ENCODE assay signal across 15 cellular contexts in genomic region chr12:19410211-19410610, GRCh38. TPM values are rescaled to one million over a fixed set of nuclear protein-coding genes. Genes with fewer than 3 reads are reported as not detected.
DNase-seq lines count a peak whose midpoint lies in the region; ATAC-seq and TF ChIP-seq lines count a peak whose summit lies in the region.
"Had no signal": no experiment of that assay in that cellular context is flagged by ENCODE, and none has a peak within 500 bp of the region (broad histone marks: within the 10 kb centered on the region; RNA-seq: fewer than 3 reads in every experiment).

No MANE protein-coding gene starts in this region.

- H3K9me1 ChIP-seq in IMR-90 (ENCODE audit: insufficient read depth, low read length), result 0 out of 2 replicates have a peak, but pooled peaks cover 3% of the 10 kb centered on the region

- H3K27ac ChIP-seq in ACC112 (ENCODE audit: low read depth, low read length) (no peak overlapping the region), IMR-90 (ENCODE audit: insufficient read depth, low read length) (no peak overlapping the region), mesendoderm (ENCODE audit: low read depth, low read length) (peak overlapping the region; percentile 15)
- H3K27ac ChIP-seq: epithelial cell of prostate, HL-60, pancreas had no signal

- no peak overlapping the region for H3K23ac ChIP-seq in IMR-90 (ENCODE audit: low read depth, low read length)
- no peak overlapping the region for H3K23ac ChIP-seq in mesendoderm (ENCODE audit: low read length)

- in situ Hi-C loops in IMR-90 (cut with MboI; ENCODE audit: low sequenced_read_pairs), result no loop called here

- H2AK5ac ChIP-seq in IMR-90 (ENCODE audit: low read depth, low read length) (no peak overlapping the region), mesendoderm (ENCODE audit: low read length) (no peak overlapping the region)

- no peak overlapping the region for H4K91ac ChIP-seq in IMR-90 (ENCODE audit: insufficient read depth, low read depth, low read length)

- CTCF ChIA-PET in IMR-90 (lab: Yijun Ruan, JAX), result no interaction called here

- BruUV-seq in IMR-90 (replicated peaks; lab: Mats Ljungman, UMichigan), result no TSS peak

- H2AK9ac ChIP-seq in IMR-90 (replicated peaks; ENCODE audit: low read depth, low read length, poor library complexity), result no peak overlapping the region

- no peak overlapping the region for H2BK5ac ChIP-seq in IMR-90 (ENCODE audit: low read depth, low read length, poor library complexity, severe bottlenecking)
- no peak overlapping the region for H2BK5ac ChIP-seq in mesendoderm (ENCODE audit: low read length)

- no peaks in the 10 kb centered on the region for H3K36me3 ChIP-seq in ACC112 (ENCODE audit: insufficient read depth, low read length)
- H3K36me3 ChIP-seq in IMR-90 (ENCODE audit: control insufficient read depth, insufficient read depth, low read length), result no peaks in the 10 kb centered on the region
- no peaks in the 10 kb centered on the region for H3K36me3 ChIP-seq in endocrine pancreas (ENCODE audit: control insufficient read depth, insufficient read depth, low read length)
- no peaks in the 10 kb centered on the region for H3K36me3 ChIP-seq in mesendoderm (ENCODE audit: control insufficient read depth, insufficient read depth, low read length)
- H3K36me3 ChIP-seq: pancreas had no signal

- H4K8ac ChIP-seq in IMR-90 (ENCODE audit: low read depth in 2 of 2, low read length in 2 of 2) (no peak overlapping the region), mesendoderm (ENCODE audit: low read depth, low read length) (no peak overlapping the region)

- DNase-seq in IMR-90, result no peak
- DNase-seq in mesendoderm, result peak; percentile 83
- no peak for DNase-seq in posterior vena cava (ENCODE audit: low spot score)
- DNase-seq in globus pallidus (ENCODE audit: low spot score), result no peak
- DNase-seq in activated effector memory CD4-positive, alpha-beta T cell treated with Interleukin-2 at 50 U/mL for 16 hours, result no peak
- DNase-seq in activated CD4-positive, alpha-beta T cell treated with anti-CD3 and anti-CD28 coated beads for 1 hour, result no peak
- DNase-seq: activated CD8-positive, alpha-beta memory T cell treated with anti-CD3 and anti-CD28 coated beads for 24 hours; DMS79; midbrain; pancreas; stimulated activated CD4-positive, alpha-beta T cell treated with anti-CD3 and anti-CD28 coated beads, Interleukin-2, amount 100 ng/mL, for 24 hours had no signal

- H4K5ac ChIP-seq in IMR-90 (ENCODE audit: low read depth, low read length) (no peak overlapping the region), mesendoderm (ENCODE audit: low read length) (no peak overlapping the region)

- H3K9ac ChIP-seq in IMR-90 (ENCODE audit: low read depth, low read length) (no peak overlapping the region), endocrine pancreas (ENCODE audit: control insufficient read depth, insufficient read depth, low read length) (no peak overlapping the region), mesendoderm (ENCODE audit: low read length) (no peak overlapping the region)

- H3K4ac ChIP-seq in IMR-90 (ENCODE audit: low read depth, low read length) (no peak overlapping the region), mesendoderm (ENCODE audit: low read depth, low read length) (no peak overlapping the region)

- WGBS in IMR-90 (ENCODE audit: extremely low coverage in 2 of 2, insufficient read length in 1 of 2), 2 experiments, result no CpG with 5 or more reads among the region's 6 CpGs
- no CpG with 5 or more reads among the region's 6 CpGs for WGBS in mesendoderm (ENCODE audit: extremely low coverage, insufficient coverage, low lambda C conversion rate)

- no peaks in the 10 kb centered on the region for H3K79me2 ChIP-seq in ACC112 (ENCODE audit: control insufficient read depth, insufficient read depth, low read length, unreplicated experiment)
- no peaks in the 10 kb centered on the region for H3K79me2 ChIP-seq in mesendoderm (ENCODE audit: control insufficient read depth, insufficient read depth, low read length)

- no peak overlapping the region for H3K14ac ChIP-seq in IMR-90 (replicated peaks; ENCODE audit: low read depth, low read length)

- H3K4me2 ChIP-seq in IMR-90 (ENCODE audit: low read depth, low read length) (no peak overlapping the region), mesendoderm (ENCODE audit: low read length) (no peak overlapping the region)

- H2BK120ac ChIP-seq in IMR-90 (ENCODE audit: low read depth, low read length), result no peak overlapping the region
- H2BK120ac ChIP-seq in mesendoderm (ENCODE audit: low read depth, low read length), result peak overlapping the region; percentile 6

- H3K79me1 ChIP-seq in IMR-90 (ENCODE audit: low read depth in 1 of 2, low read length in 2 of 2) (no peaks in the 10 kb centered on the region), mesendoderm (ENCODE audit: low read length) (no peaks in the 10 kb centered on the region)

- no peak for TF ChIP-seq POLR2A in IMR-90 (IDR thresholded peaks at IDR 0.05; ENCODE audit: low read depth, low read length)

- H3K9me3 ChIP-seq in IMR-90 (ENCODE audit: control insufficient read depth, insufficient read depth, low read length) (no peaks in the 10 kb centered on the region), endocrine pancreas (ENCODE audit: control insufficient read depth, low read length) (no peaks in the 10 kb centered on the region)
- H3K9me3 ChIP-seq: pancreas had no signal

- H2AFZ ChIP-seq in ACC112 (ENCODE audit: low read length, unreplicated experiment) (peak overlapping the region; percentile 25), IMR-90 (replicated peaks; ENCODE audit: low read length, poor library complexity) (no peak overlapping the region)

- TF ChIP-seq CTCF in IMR-90 (conservative IDR thresholded peaks at IDR 0.05; ENCODE audit: low read depth, low read length), result no peak

- no peak overlapping the region for H3K56ac ChIP-seq in IMR-90 (ENCODE audit: extremely low read depth, insufficient read depth, low read length)
- peak overlapping the region; percentile 9 for H3K56ac ChIP-seq in mesendoderm (ENCODE audit: low read length)

- H3K27me3 ChIP-seq in ACC112 (ENCODE audit: insufficient read depth, low read length) (no peaks in the 10 kb centered on the region), IMR-90 (ENCODE audit: control insufficient read depth, insufficient read depth, low read length) (no peaks in the 10 kb centered on the region), endocrine pancreas (ENCODE audit: control insufficient read depth, insufficient read depth, low read length) (no peaks in the 10 kb centered on the region), mesendoderm (ENCODE audit: insufficient read depth, low read length, poor library complexity) (no peaks in the 10 kb centered on the region)
- H3K27me3 ChIP-seq: pancreas had no signal

- POLR2A ChIA-PET in IMR-90 (lab: Charles Lee; ENCODE audit: unreplicated experiment), result no interaction called here

- H3K4me3 ChIP-seq in ACC112 (ENCODE audit: low read depth, low read length) (no peak overlapping the region), IMR-90 (ENCODE audit: insufficient read depth, low read depth, low read length) (no peak overlapping the region), endocrine pancreas (ENCODE audit: control insufficient read depth, insufficient read depth, low read length) (peak overlapping the region; percentile 69), mesendoderm (ENCODE audit: low read length) (no peak overlapping the region)
- H3K4me3 ChIP-seq: pancreas had no signal

- no peaks in the 10 kb centered on the region for H3K4me1 ChIP-seq in ACC112 (ENCODE audit: control insufficient read depth, insufficient read depth, low read length, unreplicated experiment)
- H3K4me1 ChIP-seq in IMR-90 (ENCODE audit: control insufficient read depth, insufficient read depth, low read length), result 0 out of 2 replicates have a peak, but pooled peaks cover 3% of the 10 kb centered on the region
- H3K4me1 ChIP-seq in endocrine pancreas (ENCODE audit: control insufficient read depth, insufficient read depth, low read length), result no peaks in the 10 kb centered on the region
- peaks cover 3% of the 10 kb centered on the region for H3K4me1 ChIP-seq in mesendoderm (ENCODE audit: control insufficient read depth, low read depth, low read length)
- H3K4me1 ChIP-seq: pancreas had no signal

- H2BK15ac ChIP-seq in IMR-90 (ENCODE audit: low read depth, low read length) (no peak overlapping the region), mesendoderm (replicated peaks; ENCODE audit: low read depth) (no peak overlapping the region)

- H3K18ac ChIP-seq in IMR-90 (ENCODE audit: low read depth, low read length) (no peak overlapping the region), mesendoderm (ENCODE audit: low read length) (peak overlapping the region; percentile 23)

- dilution Hi-C loops in IMR-90 (cut with HindIII; ENCODE audit: low sequenced_read_pairs, unreplicated experiment), result no loop called here

- ATAC-seq in IMR-90 (ENCODE audit: low read depth), result peak; percentile 46; the same call in 1 of the 2 replicates

- intact Hi-C loops in IMR-90 (cut with micrococcal nuclease), result no loop called here
- intact Hi-C loops in posterior vena cava (cut with DNase I), result no loop called here

- no peaks in the 10 kb centered on the region for H4K20me1 ChIP-seq in IMR-90 (ENCODE audit: insufficient read depth, low read length)

- H2BK20ac ChIP-seq in IMR-90 (ENCODE audit: low read depth, low read length), result no peak overlapping the region

- no peak for TF ChIP-seq RAD21 in IMR-90 (IDR thresholded peaks at IDR 0.05; ENCODE audit: low read length)

TF ChIP-seq in IMR-90, 13 proteins besides CTCF, POLR2A, EP300 and RAD21 (continues in another document):
- TF ChIP-seq SMC3 (IDR thresholded peaks at IDR 0.05; ENCODE audit: low read depth, low read length) (no peak), MAFK (IDR thresholded peaks at IDR 0.05; ENCODE audit: low read depth, low read length) (no peak), CHD1 (IDR thresholded peaks at IDR 0.05; ENCODE audit: low read depth, low read length) (no peak), RCOR1 (IDR thresholded peaks at IDR 0.05; ENCODE audit: insufficient replicate concordance, low read length) (no peak), BHLHE40 (IDR thresholded peaks at IDR 0.05; ENCODE audit: low read depth, low read length) (no peak), NFE2L2 (IDR thresholded peaks at IDR 0.05; ENCODE audit: low read depth, low read length) (no peak), FOS (IDR thresholded peaks at IDR 0.05; ENCODE audit: low read depth, low read length) (no peak)
- TF ChIP-seq, protein P1, sequence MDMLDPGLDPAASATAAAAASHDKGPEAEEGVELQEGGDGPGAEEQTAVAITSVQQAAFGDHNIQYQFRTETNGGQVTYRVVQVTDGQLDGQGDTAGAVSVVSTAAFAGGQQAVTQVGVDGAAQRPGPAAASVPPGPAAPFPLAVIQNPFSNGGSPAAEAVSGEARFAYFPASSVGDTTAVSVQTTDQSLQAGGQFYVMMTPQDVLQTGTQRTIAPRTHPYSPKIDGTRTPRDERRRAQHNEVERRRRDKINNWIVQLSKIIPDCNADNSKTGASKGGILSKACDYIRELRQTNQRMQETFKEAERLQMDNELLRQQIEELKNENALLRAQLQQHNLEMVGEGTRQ (IDR thresholded peaks at IDR 0.05; ENCODE audit: low read depth, low read length), result no peak

RNA-seq across cellular contexts. Expression of gene AEBP2, which starts 29.1 kb away (rescaled TPM):
- 21.7 and 23.6 TPM in 2 replicates for total RNA-seq in IMR-90 (2012; rRNA removed)
- polyA plus RNA-seq in IMR-90 (2012; rRNA removed), result 11.7 and 15.5 TPM in 2 replicates
- polyA plus RNA-seq in IMR-90 (2012; cell fraction: cytosol; rRNA removed), result 3.3 and 4.2 TPM in 2 replicates
- 2.8 and 13.2 TPM in 2 replicates for polyA plus RNA-seq in IMR-90 (2012; cell fraction: nucleus; rRNA removed; ENCODE audit: low replicate concordance)
- polyA plus RNA-seq in mesendoderm (2013, experiment 1 of 2), result 29.6 TPM
- 31.3 TPM for polyA plus RNA-seq in mesendoderm (2013, experiment 2 of 2)
- total RNA-seq in posterior vena cava, result 10 to 100 TPM; 44.0 to 54.8 TPM
